In genomic region chr5:83368317-83368716, GRCh38 we compare ENCODE assay signal across 8 cellular contexts.
DNase-seq lines count a peak whose midpoint lies in the region; ATAC-seq and TF ChIP-seq lines count a peak whose summit lies in the region.
"Had no signal": no experiment of that assay in that cellular context is flagged by ENCODE, and none has a peak within 500 bp of the region (broad histone marks: within the 10 kb centered on the region; RNA-seq: fewer than 3 reads in every experiment).

No MANE protein-coding gene starts in this region.

- H3K4me3 Mint-ChIP-seq in activated CD8-positive, alpha-beta T cell treated with anti-CD3 and anti-CD28 coated beads for 36 hours, result no peak overlapping the region
- H3K4me3 Mint-ChIP-seq: immature natural killer cell had no signal

- no peaks in the 10 kb centered on the region for H3K36me3 Mint-ChIP-seq in activated CD8-positive, alpha-beta T cell treated with anti-CD3 and anti-CD28 coated beads for 36 hours (ENCODE audit: low read depth)

- H3K27me3 Mint-ChIP-seq in activated CD8-positive, alpha-beta T cell treated with anti-CD3 and anti-CD28 coated beads for 36 hours, result peaks cover 4% of the 10 kb centered on the region

- H3K4me3 ChIP-seq in choroid plexus epithelial cell (ENCODE audit: low read depth, low read length), result no peak overlapping the region

- H3K27ac Mint-ChIP-seq in activated CD8-positive, alpha-beta T cell treated with anti-CD3 and anti-CD28 coated beads for 36 hours, result no peak overlapping the region
- H3K27ac Mint-ChIP-seq: immature natural killer cell had no signal

- TF ChIP-seq CTCF in choroid plexus epithelial cell (conservative IDR thresholded peaks at IDR 0.05; ENCODE audit: low read depth, low read length), result no peak
- no peak for TF ChIP-seq CTCF in activated CD8-positive, alpha-beta T cell treated with anti-CD3 and anti-CD28 coated beads for 36 hours (IDR thresholded peaks at IDR 0.05)

- no peaks in the 10 kb centered on the region for H3K4me1 Mint-ChIP-seq in activated CD8-positive, alpha-beta T cell treated with anti-CD3 and anti-CD28 coated beads for 36 hours (ENCODE audit: low read depth)
- H3K4me1 Mint-ChIP-seq: immature natural killer cell had no signal

- POLR2A ChIA-PET in activated CD8-positive, alpha-beta T cell treated with anti-CD3 and anti-CD28 coated beads for 36 hours (lab: Charles Lee), result no interaction called here

- CTCF ChIA-PET in activated CD8-positive, alpha-beta T cell treated with anti-CD3 and anti-CD28 coated beads for 36 hours (lab: Charles Lee), result no interaction called here

- DNase-seq in choroid plexus epithelial cell (ENCODE audit: low read depth), result peak; percentile 43
- DNase-seq in stromal cell of bone marrow (ENCODE audit: low read depth), result peak; percentile 92
- DNase-seq in activated CD8-positive, alpha-beta T cell treated with anti-CD3 and anti-CD28 coated beads for 36 hours, result no peak
- no peak for DNase-seq in NCI-H187 treated with DMSO at 0.1 percent for 48 hours (lab: John Stamatoyannopoulos, UW)
- DNase-seq: immature natural killer cell had no signal

- H3K9me3 Mint-ChIP-seq in activated CD8-positive, alpha-beta T cell treated with anti-CD3 and anti-CD28 coated beads for 36 hours, result peaks cover 3% of the 10 kb centered on the region

- ATAC-seq in GM19438 (IDR thresholded peaks at IDR 0.05; ENCODE audit: low read depth, unreplicated experiment) (peak; percentile 35), HG03457 (IDR thresholded peaks at IDR 0.05; ENCODE audit: unreplicated experiment) (peak; percentile 37), GM19455 (IDR thresholded peaks at IDR 0.05; ENCODE audit: unreplicated experiment) (no peak)
- no peak for ATAC-seq in activated CD8-positive, alpha-beta T cell treated with anti-CD3 and anti-CD28 coated beads for 36 hours

- intact Hi-C loops in activated CD8-positive, alpha-beta T cell treated with anti-CD3 and anti-CD28 coated beads for 36 hours (cut with micrococcal nuclease), result no loop called here

Comparison
In these comparisons a context has a peak if more than half of its experiments do, and no peak if none do; other contexts are left out.
1. ATAC-seq: peak in GM19438 (single experiment) and HG03457 (single experiment); none in activated CD8-positive, alpha-beta T cell treated with anti-CD3 and anti-CD28 coated beads for 36 hours (single experiment) and GM19455 (single experiment).
2. DNase-seq: peak in choroid plexus epithelial cell (single experiment) and stromal cell of bone marrow (single experiment); none in activated CD8-positive, alpha-beta T cell treated with anti-CD3 and anti-CD28 coated beads for 36 hours (single experiment) and NCI-H187 treated with DMSO at 0.1 percent for 48 hours (single experiment).